8 cellular contexts compared by ENCODE assay signal in the genomic region with DNA sequence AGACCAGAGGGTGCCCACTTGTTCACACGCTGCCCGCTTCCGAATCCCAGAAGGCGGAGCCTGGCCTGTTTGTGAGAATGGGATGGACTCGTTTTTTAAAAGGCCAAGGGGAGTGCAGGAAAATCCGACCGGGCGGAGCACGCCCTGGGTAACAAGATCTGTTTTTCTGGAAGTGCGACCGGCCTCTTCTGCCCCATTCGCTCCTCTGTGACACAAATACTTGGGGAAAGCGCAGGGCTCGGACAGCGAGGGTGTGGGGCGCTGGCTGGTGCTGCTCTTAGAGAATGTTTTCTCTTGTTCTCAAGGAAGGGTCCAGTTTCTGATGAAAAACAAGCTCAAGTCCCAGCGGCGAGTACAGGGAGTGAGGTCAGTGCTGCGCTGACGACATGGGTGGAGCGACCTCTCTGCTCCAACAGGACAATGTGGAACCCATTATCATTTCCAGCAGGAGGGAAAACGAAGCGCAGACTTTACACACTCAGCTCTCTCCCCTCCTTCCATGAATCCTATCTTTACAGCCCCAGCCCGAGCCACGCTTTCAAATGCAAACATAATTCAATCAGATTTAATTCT. TPM values are rescaled to one million over a fixed set of nuclear protein-coding genes. Genes with fewer than 3 reads are reported as not detected.
DNase-seq lines count a peak whose midpoint lies in the region; ATAC-seq and TF ChIP-seq lines count a peak whose summit lies in the region.

No MANE protein-coding gene starts in this region.

- peak; percentile 80 for DNase-seq in AG09319 (ENCODE audit: extremely low read depth, low read depth)
- DNase-seq in NCI-H1417 treated with DMSO at 0.1 percent for 48 hours (lab: John Stamatoyannopoulos, UW): peak; percentile 26
- DNase-seq in dorsolateral prefrontal cortex: peak in 4 of 10 donors; percentile 26 to 62 (median 49)
- DNase-seq in lung (ENCODE audit: low spot score): peak; percentile 49
- peak; percentile 41 for DNase-seq in thoracic aorta (ENCODE audit: low spot score)
- DNase-seq in putamen (ENCODE audit: low spot score): no peak
- DNase-seq in stimulated activated naive CD4-positive, alpha-beta T cell treated with Interleukin-2 at 50 U/mL for 16 hours (lab: John Stamatoyannopoulos, UW): no peak

- H3K36me3 ChIP-seq in lung (ENCODE audit: control insufficient read depth in 2 of 2, insufficient read depth in 2 of 2, low read length in 2 of 2): peaks cover 0 to 4% of the 10 kb centered on the region in 2 donors
- no peaks in the 10 kb centered on the region for H3K36me3 ChIP-seq in thoracic aorta

- WGBS in lung, 2 donors: 6 to 12% methylated on average over 25 of the region's 25 CpGs

- intact Hi-C loops in dorsolateral prefrontal cortex (cut with DNase I): loop anchor here (5.0 kb wide), 2 partner anchors 60 to 85 kb away; no protein-coding TSS in a partner anchor

- peaks cover 0 to 10% of the 10 kb centered on the region in 2 donors for H3K4me1 ChIP-seq in lung (ENCODE audit: control insufficient read depth in 2 of 2, insufficient read depth in 2 of 2, low read length in 2 of 2)
- no peaks in the 10 kb centered on the region for H3K4me1 ChIP-seq in thoracic aorta (ENCODE audit: control insufficient read depth in 1 of 2, low read depth in 2 of 2)

- H3K27ac ChIP-seq in dorsolateral prefrontal cortex (peak overlapping the region in 44 of 59 donors; percentile 2 to 82 (median 55)), lung (ENCODE audit: low read depth in 1 of 2, low read length in 1 of 2) (peak overlapping the region; percentile 70 to 84), thoracic aorta (peak overlapping the region; percentile 68 to 76)

- H3K4me3 ChIP-seq in dorsolateral prefrontal cortex: peak overlapping the region; percentile 57 to 89 (median 75)
- H3K4me3 ChIP-seq in lung: peak overlapping the region; percentile 1
- peak overlapping the region; percentile 83 for H3K4me3 ChIP-seq in thoracic aorta

- ATAC-seq in lung (ENCODE audit: insufficient read depth, low FRiP score): no peak
- ATAC-seq in thoracic aorta (ENCODE audit: insufficient number of reproducible peaks, low FRiP score, low read depth): peak; percentile 42
- ATAC-seq in HG02623 (IDR thresholded peaks at IDR 0.05; ENCODE audit: unreplicated experiment): no peak

- H3K27me3 ChIP-seq in dorsolateral prefrontal cortex (no peaks in the 10 kb centered on the region), lung (ENCODE audit: control insufficient read depth, insufficient read depth) (no peaks in the 10 kb centered on the region), thoracic aorta (replicated peaks; ENCODE audit: insufficient read depth) (no peaks in the 10 kb centered on the region)

- H3K9me3 ChIP-seq in lung (ENCODE audit: control insufficient read depth in 2 of 2, insufficient read depth in 1 of 2, low read length in 1 of 2) (no peaks in the 10 kb centered on the region), thoracic aorta (no peaks in the 10 kb centered on the region)

- TF ChIP-seq CTCF in AG09319 (IDR thresholded peaks at IDR 0.05; ENCODE audit: low read depth, low read length): no peak
- no peak for TF ChIP-seq CTCF in dorsolateral prefrontal cortex (IDR thresholded peaks at IDR 0.05 in 54 of 56, conservative IDR thresholded peaks at IDR 0.05 in 2 of 56; ENCODE audit: low read depth in 1 of 56, partially characterized antibody in 56 of 56)
- no peak for TF ChIP-seq CTCF in lung (IDR thresholded peaks at IDR 0.05; ENCODE audit: control extremely low read depth, extremely low read depth)
- no peak for TF ChIP-seq CTCF in thoracic aorta (IDR thresholded peaks at IDR 0.05)

RNA-seq across cellular contexts. Expression of a gene that starts 1.3 kb away (rescaled TPM):
- total RNA-seq in dorsolateral prefrontal cortex (10 to 100 TPM in 57 of 120 experiments, 1 to 10 TPM in 63; 4.3 to 23.4 (median 9.7) TPM), lung (1 to 10 TPM; 6.6 to 9.3 TPM), thoracic aorta (10 to 100 TPM in 1 of 2 donors, 1 to 10 TPM in 1; 6.7 to 14.4 TPM)
- polyA plus RNA-seq in lung: 1 to 10 TPM; 3.7 to 6.0 TPM

RNA-seq across cellular contexts. Expression of a gene that starts 20.4 kb away (rescaled TPM):
- total RNA-seq in dorsolateral prefrontal cortex (1 to 10 TPM in 18 of 120 experiments, under 1 TPM in 102; 0.19 to 1.7 (median 0.60) TPM), lung (1 to 10 TPM in 1 of 2 donors, under 1 TPM in 1; 0.25 to 1.9 TPM), thoracic aorta (1 to 10 TPM in 1 of 2 donors, under 1 TPM in 1; 0.68 to 1.1 TPM)
- polyA plus RNA-seq in lung: under 1 TPM; 0.01 to 0.04 TPM

Comparison
In these comparisons a context has a peak if more than half of its experiments do, and no peak if none do; other contexts are left out.
1. DNase-seq: peak in AG09319 (single experiment), NCI-H1417 treated with DMSO at 0.1 percent for 48 hours (single experiment), lung (single experiment) and thoracic aorta (single experiment); none in putamen (single experiment) and stimulated activated naive CD4-positive, alpha-beta T cell treated with Interleukin-2 at 50 U/mL for 16 hours (single experiment).
2. H3K4me3 ChIP-seq: peak in every context shown above with its lines; median percentile 83 in thoracic aorta; 75 in dorsolateral prefrontal cortex; 1 in lung.
3. Peak in every context shown above with its lines, with median percentiles within 50 percentile points of each other: H3K27ac ChIP-seq.